ENCODE assay signal across 14 cellular contexts in genomic region chr2:102509749-102510148, GRCh38. TPM values are rescaled to one million over a fixed set of nuclear protein-coding genes. Genes with fewer than 3 reads are reported as not detected.
DNase-seq lines count a peak whose midpoint lies in the region; ATAC-seq, FAIRE-seq and TF ChIP-seq lines count a peak whose summit lies in the region.
"Had no signal": no experiment of that assay in that cellular context is flagged by ENCODE, and none has a peak within 500 bp of the region (broad histone marks: within the 10 kb centered on the region; RNA-seq: fewer than 3 reads in every experiment).

No MANE protein-coding gene starts in this region.

- H3K9ac ChIP-seq in astrocyte (ENCODE audit: low read length): no peak overlapping the region

- H3K79me2 ChIP-seq in astrocyte (ENCODE audit: insufficient read depth, low read length): no peaks in the 10 kb centered on the region

- H3K27me3 Mint-ChIP-seq in astrocyte (ENCODE audit: low read depth, unreplicated experiment): peaks cover 5% of the 10 kb centered on the region
- peaks cover 9 to 13% of the 10 kb centered on the region in 2 donors for H3K27me3 Mint-ChIP-seq in natural killer cell treated with Interleukin-12 subunit alpha and Interleukin-12 subunit beta and Interleukin-15 and Interleukin-18, amount 100 ng/mL, for 72 hours

- H3K4me2 ChIP-seq in astrocyte (ENCODE audit: low read length): no peak overlapping the region

- H3K27ac ChIP-seq in astrocyte (ENCODE audit: low read depth, low read length): no peak overlapping the region
- H3K27ac ChIP-seq: esophagus squamous epithelium, thoracic aorta had no signal

- peaks cover 17% of the 10 kb centered on the region for H3K4me1 ChIP-seq in astrocyte (ENCODE audit: insufficient read depth, low read length)

- H2AFZ ChIP-seq in astrocyte (ENCODE audit: low read depth, low read length): no peak overlapping the region

- no peaks in the 10 kb centered on the region for H3K27me3 ChIP-seq in astrocyte (ENCODE audit: insufficient read depth, low read length)
- H3K27me3 ChIP-seq: esophagus squamous epithelium had no signal

- peaks cover 3% of the 10 kb centered on the region for H3K9me3 Mint-ChIP-seq in astrocyte (ENCODE audit: unreplicated experiment)
- peaks cover 4% of the 10 kb centered on the region for H3K9me3 Mint-ChIP-seq in natural killer cell treated with Interleukin-12 subunit alpha and Interleukin-12 subunit beta and Interleukin-15 and Interleukin-18, amount 100 ng/mL, for 72 hours

- no peaks in the 10 kb centered on the region for H3K36me3 Mint-ChIP-seq in astrocyte (ENCODE audit: low read depth, unreplicated experiment)
- H3K36me3 Mint-ChIP-seq in natural killer cell treated with Interleukin-12 subunit alpha and Interleukin-12 subunit beta and Interleukin-15 and Interleukin-18, amount 100 ng/mL, for 72 hours: no peaks in the 10 kb centered on the region

- ATAC-seq in HG02885 (IDR thresholded peaks at IDR 0.05; ENCODE audit: poor library complexity, unreplicated experiment): peak; percentile 66
- peak in 1 of 2 donors; percentile 53 for ATAC-seq in natural killer cell treated with Interleukin-12 subunit alpha and Interleukin-12 subunit beta and Interleukin-15 and Interleukin-18, amount 100 ng/mL, for 72 hours

- H3K9me3 ChIP-seq in astrocyte (ENCODE audit: insufficient read depth, low read depth, low read length): no peaks in the 10 kb centered on the region
- H3K9me3 ChIP-seq: esophagus squamous epithelium, thoracic aorta had no signal

- no peak for TF ChIP-seq CTCF in astrocyte (IDR thresholded peaks at IDR 0.05; ENCODE audit: insufficient read depth, low read depth, low read length)

- DNase-seq in NOMO-1 treated with DMSO at 0.1 percent for 48 hours (lab: John Stamatoyannopoulos, UW; ENCODE audit: unreplicated experiment) (peak; percentile 6), NOMO-1 treated with dmso at 0.1 percent for 144 hours (lab: John Stamatoyannopoulos, UW; ENCODE audit: unreplicated experiment) (no peak), astrocyte (ENCODE audit: low read depth) (peak; percentile 43), HuH-7.5 (ENCODE audit: low spot score) (no peak), LoVo (ENCODE audit: low spot score) (no peak)
- DNase-seq in natural killer cell treated with Interleukin-12 subunit alpha and Interleukin-12 subunit beta and Interleukin-15 and Interleukin-18, amount 100 ng/mL, for 72 hours (ENCODE audit: low spot score): no peak
- no peak for DNase-seq in stimulated activated CD4-positive, alpha-beta T cell treated with anti-CD3 and anti-CD28 coated beads, Interleukin-12 subunit alpha, Interleukin-12 subunit beta, amount 100 ng/mL, for 4 hours
- DNase-seq: 8988T; activated T-cell treated with anti-CD3 and anti-CD28 coated beads, Interleukin-2, amount 50 U/mL, for 48 hours; esophagus squamous epithelium; RPMI8226 had no signal

- H4K20me1 ChIP-seq in astrocyte (ENCODE audit: insufficient read depth, low read length): no peaks in the 10 kb centered on the region

- no peak overlapping the region for H3K4me3 Mint-ChIP-seq in astrocyte (ENCODE audit: unreplicated experiment)
- H3K4me3 Mint-ChIP-seq in natural killer cell treated with Interleukin-12 subunit alpha and Interleukin-12 subunit beta and Interleukin-15 and Interleukin-18, amount 100 ng/mL, for 72 hours: peak overlapping the region; percentile 8

- H3K36me3 ChIP-seq in astrocyte (ENCODE audit: insufficient read depth, low read length): no peaks in the 10 kb centered on the region
- H3K36me3 ChIP-seq: esophagus squamous epithelium, thoracic aorta had no signal

- H3K27ac Mint-ChIP-seq in astrocyte (ENCODE audit: unreplicated experiment): no peak overlapping the region
- H3K27ac Mint-ChIP-seq in natural killer cell treated with Interleukin-12 subunit alpha and Interleukin-12 subunit beta and Interleukin-15 and Interleukin-18, amount 100 ng/mL, for 72 hours: peak overlapping the region in 1 of 2 donors; percentile 1

- peaks cover 26% of the 10 kb centered on the region for H3K4me1 Mint-ChIP-seq in astrocyte (ENCODE audit: low read depth, unreplicated experiment)
- H3K4me1 Mint-ChIP-seq in natural killer cell treated with Interleukin-12 subunit alpha and Interleukin-12 subunit beta and Interleukin-15 and Interleukin-18, amount 100 ng/mL, for 72 hours (ENCODE audit: low read depth in 2 of 2): peaks cover 10 to 11% of the 10 kb centered on the region in 2 donors

- no peak overlapping the region for H3K4me3 ChIP-seq in astrocyte (ENCODE audit: insufficient read depth, low read depth, low read length)
- H3K4me3 ChIP-seq: esophagus squamous epithelium, thoracic aorta had no signal

- FAIRE-seq in astrocyte (lab: Jason Lieb, UNC): no peak

RNA-seq across cellular contexts. Expression of gene SLC9A4, which starts 36.7 kb away (rescaled TPM):
- 0.07 and 0.09 TPM in 2 replicates for total RNA-seq in astrocyte
- total RNA-seq in natural killer cell treated with Interleukin-12 subunit alpha and Interleukin-12 subunit beta and Interleukin-15 and Interleukin-18, amount 100 ng/mL, for 72 hours: under 1 TPM; 0.10 to 0.14 TPM
- total RNA-seq: cardiac septum had no signal

Comparison
In these comparisons a context has a peak if more than half of its experiments do, and no peak if none do; other contexts are left out.
1. DNase-seq: peak in NOMO-1 treated with DMSO at 0.1 percent for 48 hours (single experiment) and astrocyte (single experiment); none in NOMO-1 treated with dmso at 0.1 percent for 144 hours (single experiment), natural killer cell treated with Interleukin-12 subunit alpha and Interleukin-12 subunit beta and Interleukin-15 and Interleukin-18, amount 100 ng/mL, for 72 hours (single experiment), HuH-7.5 (single experiment), stimulated activated CD4-positive, alpha-beta T cell treated with anti-CD3 and anti-CD28 coated beads, Interleukin-12 subunit alpha, Interleukin-12 subunit beta, amount 100 ng/mL, for 4 hours (single experiment) and LoVo (single experiment).